7 cellular contexts compared by ENCODE assay signal in genomic region chr1:45685308-45686080, GRCh38. TPM values are rescaled to one million over a fixed set of nuclear protein-coding genes. Genes with fewer than 3 reads are reported as not detected.
DNase-seq lines count a peak whose midpoint lies in the region; ATAC-seq, FAIRE-seq and TF ChIP-seq lines count a peak whose summit lies in the region.

No MANE protein-coding gene starts in this region.

- H3K36me3 ChIP-seq in mucosa of descending colon (ENCODE audit: low read depth), result no peaks in the 10 kb centered on the region

- FAIRE-seq in GM12891 (lab: Jason Lieb, UNC), result no peak

- DNase-seq in GM12891 (ENCODE audit: insufficient read length, low spot score) (peak; percentile 5), NCI-H2107 (lab: John Stamatoyannopoulos, UW) (peak; percentile 32), choroid plexus epithelial cell (ENCODE audit: low read depth) (peak; percentile 14), mucosa of descending colon (peak in 1 of 3 donors; percentile 54), NCI-H2227 (lab: John Stamatoyannopoulos, UW; ENCODE audit: unreplicated experiment) (no peak), HCEC 1CT (no peak)

- H3K4me3 ChIP-seq in choroid plexus epithelial cell (ENCODE audit: low read depth, low read length), result peak overlapping the region; percentile 98
- peak overlapping the region; percentile 94 for H3K4me3 ChIP-seq in mucosa of descending colon

- no peak for TF ChIP-seq CTCF in choroid plexus epithelial cell (conservative IDR thresholded peaks at IDR 0.05; ENCODE audit: low read depth, low read length)
- no peak for TF ChIP-seq CTCF in mucosa of descending colon (IDR thresholded peaks at IDR 0.05)

- H3K4me1 ChIP-seq in mucosa of descending colon (ENCODE audit: low read depth), result peaks cover 46% of the 10 kb centered on the region

- intact Hi-C loops in mucosa of descending colon (cut with DNase I, micrococcal nuclease), result no loop called here

- ATAC-seq in mucosa of descending colon (no peak), esophagus mucosa (no peak)

- H3K9me3 ChIP-seq in mucosa of descending colon, result no peaks in the 10 kb centered on the region

- TF ChIP-seq POLR2A in GM12891 (IDR thresholded peaks at IDR 0.05; ENCODE audit: low read depth, low read length), result no peak

TF ChIP-seq in GM12891, 5 proteins besides CTCF, POLR2A, EP300 and RAD21:
- TF ChIP-seq POLR2AphosphoS5 (IDR thresholded peaks at IDR 0.05; ENCODE audit: low read depth, low read length) (no peak), SPI1 (IDR thresholded peaks at IDR 0.05; ENCODE audit: low read depth, low read length) (peak; percentile 47), POU2F2 (IDR thresholded peaks at IDR 0.05; ENCODE audit: low read depth, low read length) (no peak), TAF1 (IDR thresholded peaks at IDR 0.05; ENCODE audit: low read depth, low read length) (no peak), PAX5 (IDR thresholded peaks at IDR 0.05; ENCODE audit: insufficient read depth, low read length, severe bottlenecking) (no peak)

RNA-seq across cellular contexts. Expression of gene GPBP1L1, which starts 0.8 kb away (rescaled TPM):
- 41.9 TPM for polyA plus RNA-seq in GM12891 (2012; ENCODE audit: low read depth, missing spikeins)
- total RNA-seq in mucosa of descending colon, result 100 to 1,000 TPM; 167 to 246 (median 179) TPM
- total RNA-seq in esophagus mucosa, result 95.3 TPM

RNA-seq across cellular contexts. Expression of gene TMEM69, which starts 2.5 kb away (rescaled TPM):
- polyA plus RNA-seq in GM12891 (2012; ENCODE audit: low read depth, missing spikeins), result 35.4 TPM
- total RNA-seq in mucosa of descending colon, result 10 to 100 TPM; 17.2 to 25.5 (median 21.4) TPM
- 22.6 TPM for total RNA-seq in esophagus mucosa

Comparison
In these comparisons a context has a peak if more than half of its experiments do, and no peak if none do; other contexts are left out.
1. DNase-seq: peak in GM12891 (single experiment), NCI-H2107 (single experiment) and choroid plexus epithelial cell (single experiment); none in NCI-H2227 (single experiment) and HCEC 1CT (single experiment).